Comparison of ENCODE assay signal across 15 cellular contexts in genomic region chr20:34082232-34082887, GRCh38.
DNase-seq lines count a peak whose midpoint lies in the region; ATAC-seq lines count a peak whose summit lies in the region.
"Had no signal": no experiment of that assay in that cellular context is flagged by ENCODE, and none has a peak within 500 bp of the region (broad histone marks: within the 10 kb centered on the region; RNA-seq: fewer than 3 reads in every experiment).

No MANE protein-coding gene starts in this region.

- peak overlapping the region; percentile 21 for H3K27ac Mint-ChIP-seq in activated naive CD8-positive, alpha-beta T cell treated with anti-CD3 and anti-CD28 coated beads, Interleukin-2, amount 50 U/mL, for 24 hours
- H3K27ac Mint-ChIP-seq in memory B cell = peak overlapping the region; percentile 42

- H3K27me3 Mint-ChIP-seq in activated naive CD8-positive, alpha-beta T cell treated with anti-CD3 and anti-CD28 coated beads, Interleukin-2, amount 50 U/mL, for 24 hours = no peaks in the 10 kb centered on the region
- no peaks in the 10 kb centered on the region for H3K27me3 Mint-ChIP-seq in memory B cell
- H3K27me3 Mint-ChIP-seq: central memory CD8-positive, alpha-beta T cell had no signal

- no peak overlapping the region for H3K4me3 Mint-ChIP-seq in activated naive CD8-positive, alpha-beta T cell treated with anti-CD3 and anti-CD28 coated beads, Interleukin-2, amount 50 U/mL, for 24 hours
- H3K4me3 Mint-ChIP-seq in memory B cell = no peak overlapping the region
- H3K4me3 Mint-ChIP-seq: activated naive CD4-positive, alpha-beta T cell treated with anti-CD3 and anti-CD28 coated beads for 36 hours; central memory CD8-positive, alpha-beta T cell; H9 had no signal

- DNase-seq in DMS 273 (lab: John Stamatoyannopoulos, UW; ENCODE audit: unreplicated experiment) = peak; percentile 33
- DNase-seq in DMS 273 treated with DMSO at 0.1 percent for 48 hours (lab: John Stamatoyannopoulos, UW) = no peak
- no peak for DNase-seq in activated naive CD8-positive, alpha-beta T cell treated with anti-CD3 and anti-CD28 coated beads, Interleukin-2, amount 50 U/mL, for 24 hours
- no peak for DNase-seq in memory B cell (ENCODE audit: low spot score in 2 of 2)
- no peak for DNase-seq in posterior cingulate gyrus
- DNase-seq in GM03348 (ENCODE audit: low spot score) = no peak
- DNase-seq: activated naive CD4-positive, alpha-beta T cell treated with anti-CD3 and anti-CD28 coated beads for 36 hours; H9; NCI-H524 treated with DMSO at 0.1 percent for 48 hours; stimulated activated CD4-positive, alpha-beta T cell treated with anti-CD3 and anti-CD28 coated beads, Interleukin-4, amount 100 ng/mL, for 4 hours; stimulated activated naive CD4-positive, alpha-beta T cell treated with Interleukin-2 at 50 U/mL for 16 hours had no signal

- ATAC-seq in activated naive CD8-positive, alpha-beta T cell treated with anti-CD3 and anti-CD28 coated beads, Interleukin-2, amount 50 U/mL, for 24 hours = no peak
- ATAC-seq in memory B cell (ENCODE audit: low read depth) (no peak), HG03097 (IDR thresholded peaks at IDR 0.05; ENCODE audit: low FRiP score, unreplicated experiment) (no peak)

- H3K9me3 ChIP-seq in subcutaneous abdominal adipose tissue (ENCODE audit: control insufficient read depth in 5 of 5, low read length in 5 of 5) = no peaks in the 10 kb centered on the region

- peak overlapping the region; percentile 74 for H3K27ac ChIP-seq in subcutaneous abdominal adipose tissue (ENCODE audit: low read depth, low read length)
- H3K27ac ChIP-seq: 22Rv1 had no signal

- intact Hi-C loops in posterior cingulate gyrus (cut with DNase I) = no loop called here

- peaks cover 0 to 78% (median 63%) of the 10 kb centered on the region in 5 donors for H3K36me3 ChIP-seq in subcutaneous abdominal adipose tissue (ENCODE audit: control insufficient read depth in 5 of 5, insufficient read depth in 5 of 5, low read length in 5 of 5)

- peaks cover 24% of the 10 kb centered on the region for H3K36me3 Mint-ChIP-seq in activated naive CD8-positive, alpha-beta T cell treated with anti-CD3 and anti-CD28 coated beads, Interleukin-2, amount 50 U/mL, for 24 hours (ENCODE audit: low read depth)
- H3K36me3 Mint-ChIP-seq in memory B cell = peaks cover 22% of the 10 kb centered on the region

- no peaks in the 10 kb centered on the region for H3K9me3 Mint-ChIP-seq in activated naive CD8-positive, alpha-beta T cell treated with anti-CD3 and anti-CD28 coated beads, Interleukin-2, amount 50 U/mL, for 24 hours
- H3K9me3 Mint-ChIP-seq in memory B cell = no peaks in the 10 kb centered on the region
- H3K9me3 Mint-ChIP-seq: activated naive CD4-positive, alpha-beta T cell treated with anti-CD3 and anti-CD28 coated beads for 36 hours; central memory CD8-positive, alpha-beta T cell; H9 had no signal

- H3K27me3 ChIP-seq in subcutaneous abdominal adipose tissue (ENCODE audit: control insufficient read depth in 5 of 5, insufficient read depth in 4 of 5, low read length in 5 of 5) = no peaks in the 10 kb centered on the region

- H3K9ac ChIP-seq in subcutaneous abdominal adipose tissue (ENCODE audit: low read length in 5 of 5) = peak overlapping the region in 1 of 5 donors; percentile 3

- H3K4me3 ChIP-seq in subcutaneous abdominal adipose tissue (ENCODE audit: low read depth in 1 of 5, low read length in 5 of 5) = no peak overlapping the region

- peaks cover 0 to 18% (median 8%) of the 10 kb centered on the region in 5 donors for H3K4me1 ChIP-seq in subcutaneous abdominal adipose tissue (ENCODE audit: control insufficient read depth in 5 of 5, insufficient read depth in 5 of 5, low read length in 5 of 5)

- no peaks in the 10 kb centered on the region for H3K4me1 Mint-ChIP-seq in activated naive CD8-positive, alpha-beta T cell treated with anti-CD3 and anti-CD28 coated beads, Interleukin-2, amount 50 U/mL, for 24 hours
- peaks cover 24% of the 10 kb centered on the region for H3K4me1 Mint-ChIP-seq in memory B cell
- H3K4me1 Mint-ChIP-seq: H9 had no signal
